9 cellular contexts compared by ENCODE assay signal in the genomic region with DNA sequence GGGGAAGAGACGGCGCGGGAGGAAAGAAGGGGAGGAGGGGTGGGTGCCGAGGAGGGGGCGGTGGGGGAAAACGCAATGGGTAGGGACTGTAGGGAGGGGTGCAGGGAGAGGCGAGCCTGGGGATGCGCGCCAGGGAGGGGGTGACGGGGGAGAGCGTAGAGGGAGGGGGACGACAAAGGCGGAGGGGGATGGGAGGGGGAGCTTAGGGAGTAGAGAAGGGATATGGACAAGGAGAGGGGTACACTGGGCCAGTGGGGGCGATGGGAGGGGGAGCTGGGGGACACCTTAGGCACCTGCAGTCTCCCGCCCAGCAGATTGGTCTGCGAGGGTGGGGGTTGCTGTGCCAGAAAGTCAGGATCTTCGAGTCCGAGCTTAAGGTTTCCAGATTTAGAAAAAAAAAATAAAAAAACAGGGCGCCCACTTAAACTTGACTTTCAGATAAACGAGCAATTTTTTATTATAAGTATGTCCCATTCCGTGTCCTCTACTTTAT. TPM values are rescaled to one million over a fixed set of nuclear protein-coding genes. Genes with fewer than 3 reads are reported as not detected.
A peak's percentile ranks its signal among the peaks of the same experiment; 100 is the strongest.
DNase-seq lines count a peak whose midpoint lies in the region; ATAC-seq, FAIRE-seq and TF ChIP-seq lines count a peak whose summit lies in the region.
"Had no signal": no experiment of that assay in that cellular context is flagged by ENCODE, and none has a peak within 500 bp of the region (broad histone marks: within the 10 kb centered on the region; RNA-seq: fewer than 3 reads in every experiment).

No MANE protein-coding gene starts in this region.

- WGBS in spleen, 5 donors: 0 to 2% (median 1%) methylated on average over 16 to 21 of the region's 21 CpGs

- CTCF ChIA-PET in OCI-LY7 (lab: Charles Lee; ENCODE audit: unreplicated experiment) (interaction anchor here (0.6 to 1.2 kb wide), 3 partner anchors 31 to 193 kb away, joined by 3 to 4 read pairs (median 3); no protein-coding TSS in a partner anchor), GM10248 (lab: Yijun Ruan, JAX) (interaction anchor here (4.6 kb wide), 1 partner anchor 11 kb away, joined by 39 read pairs; no protein-coding TSS in a partner anchor)

- no peaks in the 10 kb centered on the region for H3K9me2 ChIP-seq in OCI-LY7 (ENCODE audit: insufficient read depth, low read length)

- no peak for TF ChIP-seq CTCF in OCI-LY7 (conservative IDR thresholded peaks at IDR 0.05; ENCODE audit: low read length)
- TF ChIP-seq CTCF in fibroblast of lung (conservative IDR thresholded peaks at IDR 0.05 in 1 of 2, IDR thresholded peaks at IDR 0.05 in 1 of 2; ENCODE audit: low read depth in 1 of 2, low read length in 2 of 2): no peak
- TF ChIP-seq CTCF in spleen (IDR thresholded peaks at IDR 0.05 in 8 of 11, conservative IDR thresholded peaks at IDR 0.05 in 3 of 11): no peak
- no peak for TF ChIP-seq CTCF in GM10248 (IDR thresholded peaks at IDR 0.05; ENCODE audit: control extremely low read depth, extremely low read depth, low read depth, missing control alignments)

- H3K4me2 ChIP-seq in OCI-LY7 (ENCODE audit: low read length): peak overlapping the region; percentile 69
- H3K4me2 ChIP-seq in fibroblast of lung (ENCODE audit: extremely low read depth, insufficient read depth, low read length): peak overlapping the region; percentile 64

- no peak for FAIRE-seq in GM19239 (lab: Jason Lieb, UNC)

- POLR2A ChIA-PET in OCI-LY7 (lab: Charles Lee) (interaction anchor here (0.5 to 1.6 kb wide), 3 partner anchors 10 to 102 kb away, joined by 3 read pairs; no protein-coding TSS in a partner anchor), GM10248 (lab: Yijun Ruan, JAX) (interaction anchor here (1.0 kb wide), 1 partner anchor 9 kb away, joined by 3 read pairs; no protein-coding TSS in a partner anchor)

- no peaks in the 10 kb centered on the region for H3K79me2 ChIP-seq in OCI-LY7 (ENCODE audit: insufficient read depth, low read depth, low read length)
- H3K79me2 ChIP-seq in fibroblast of lung (ENCODE audit: control insufficient read depth, insufficient read depth, low read length): no peaks in the 10 kb centered on the region

- peaks cover 15% of the 10 kb centered on the region for H3K36me3 ChIP-seq in OCI-LY7 (ENCODE audit: insufficient read depth, low read length)
- H3K36me3 ChIP-seq in fibroblast of lung (ENCODE audit: control insufficient read depth, insufficient read depth, low read length): peaks cover 2% of the 10 kb centered on the region
- peaks cover 0 to 14% (median 2%) of the 10 kb centered on the region in 6 donors for H3K36me3 ChIP-seq in spleen

- TF ChIP-seq POLR2A in spleen (IDR thresholded peaks at IDR 0.05): no peak

- DNase-seq in NCI-H510A treated with DMSO at 0.1 percent for 48 hours (lab: John Stamatoyannopoulos, UW) (peak; percentile 63), NCI-H510A (lab: John Stamatoyannopoulos, UW) (no peak), OCI-LY7 (ENCODE audit: low spot score) (no peak), fibroblast of lung (ENCODE audit: low read depth in 2 of 2) (no peak), spleen (no peak), GM19239 (ENCODE audit: insufficient read length, low spot score) (no peak), GM10248 (ENCODE audit: extremely low spot score) (no peak)

- H3K9ac ChIP-seq in fibroblast of lung (ENCODE audit: insufficient read depth, low read length): no peak overlapping the region

- no peak for ATAC-seq in HG03442 (IDR thresholded peaks at IDR 0.05; ENCODE audit: unreplicated experiment)

- H3K27ac ChIP-seq in OCI-LY7 (ENCODE audit: low read depth, low read length, poor library complexity, severe bottlenecking): peak overlapping the region; percentile 25
- no peak overlapping the region for H3K27ac ChIP-seq in fibroblast of lung (ENCODE audit: insufficient read depth, low read length)
- H3K27ac ChIP-seq in spleen: peak overlapping the region in 4 of 8 donors; percentile 59 to 84 (median 81)

- peak overlapping the region; percentile 46; the same call in 1 of the 2 replicates for H2AFZ ChIP-seq in OCI-LY7 (ENCODE audit: low read length)
- H2AFZ ChIP-seq in fibroblast of lung (ENCODE audit: low read length): no peak overlapping the region

- intact Hi-C loops in OCI-LY7 (cut with micrococcal nuclease; ENCODE audit: unreplicated experiment) (loop anchor here (10.0 kb wide), 1 partner anchor 146 kb away; a partner anchor contains a TSS), spleen (cut with DNase I; ENCODE audit: low total_unique reads) (loop anchor here (10.0 kb wide), 1 partner anchor 106 kb away; no protein-coding TSS in a partner anchor)

- no TSS peak for BruUV-seq in OCI-LY7 (replicated peaks; lab: Mats Ljungman, UMichigan)

- H3K4me1 ChIP-seq in OCI-LY7 (ENCODE audit: insufficient read depth, low read length, poor library complexity, severe bottlenecking) (peaks cover 42% of the 10 kb centered on the region), fibroblast of lung (ENCODE audit: control insufficient read depth, extremely low read depth, insufficient read depth, low read length) (peaks cover 7% of the 10 kb centered on the region), spleen (peaks cover 41 to 76% (median 66%) of the 10 kb centered on the region in 6 donors)

- H3K9me3 ChIP-seq in OCI-LY7 (ENCODE audit: low read length) (no peaks in the 10 kb centered on the region), fibroblast of lung (ENCODE audit: control insufficient read depth, insufficient read depth, low read depth, low read length) (no peaks in the 10 kb centered on the region), spleen (no peaks in the 10 kb centered on the region)

- H3K27me3 ChIP-seq in fibroblast of lung (ENCODE audit: control insufficient read depth, insufficient read depth, low read length): peaks cover 41% of the 10 kb centered on the region
- peaks cover 25 to 55% (median 51%) of the 10 kb centered on the region in 7 donors for H3K27me3 ChIP-seq in spleen (replicated peaks in 1 of 7)

- H4K20me1 ChIP-seq in OCI-LY7 (ENCODE audit: insufficient read depth, low read length) (no peaks in the 10 kb centered on the region), fibroblast of lung (ENCODE audit: control insufficient read depth, extremely low read depth, insufficient read depth, low read length) (no peaks in the 10 kb centered on the region)

- peak overlapping the region; percentile 65 for H3K4me3 ChIP-seq in OCI-LY7 (ENCODE audit: low read depth, low read length, poor library complexity, severe bottlenecking)
- peak overlapping the region in 2 of 4 experiments; percentile 0 to 49 for H3K4me3 ChIP-seq in fibroblast of lung (replicated peaks in 1 of 4; ENCODE audit: control extremely low read depth in 1 of 4, insufficient read depth in 1 of 4, low read depth in 3 of 4, low read length in 4 of 4)
- H3K4me3 ChIP-seq in spleen: peak overlapping the region; percentile 56 to 93 (median 84)

RNA-seq across cellular contexts. Expression of a gene that starts 15.7 kb away (rescaled TPM):
- total RNA-seq in OCI-LY7 (2014; rRNA removed; shearing (Covaris generic)): 57.5 and 68.2 TPM in 2 replicates
- total RNA-seq in OCI-LY7 (2022): 86.8 and 106 TPM in 2 replicates
- total RNA-seq in fibroblast of lung: 31.1 and 37.2 TPM in 2 replicates
- 44.3 and 54.0 TPM in 2 replicates for polyA plus RNA-seq in fibroblast of lung
- 90.0 and 127 TPM in 2 replicates for polyA plus RNA-seq in fibroblast of lung (2012)
- 3.0 and 11.0 TPM in 2 replicates for polyA minus RNA-seq in fibroblast of lung (ENCODE audit: low replicate concordance)
- 10 to 100 TPM; 29.5 to 48.6 (median 41.2) TPM for total RNA-seq in spleen
- polyA plus RNA-seq in spleen: 10 to 100 TPM; 62.4 to 89.9 (median 86.1) TPM

RNA-seq across cellular contexts. Expression of a gene that starts 18.4 kb away (rescaled TPM):
- 0.51 and 1.1 TPM in 2 replicates for total RNA-seq in OCI-LY7 (2014; rRNA removed; shearing (Covaris generic))
- total RNA-seq in OCI-LY7 (2022) (0.57 and 0.61 TPM in 2 replicates), fibroblast of lung (under 0.01 TPM in 2 replicates), spleen (not detected)
- polyA plus RNA-seq in fibroblast of lung (not detected in 2 replicates), spleen (under 1 TPM; 0.03 to 0.10 (median 0.04) TPM)
- not detected in 2 replicates for polyA plus RNA-seq in fibroblast of lung (2012)
- not detected in 2 replicates for polyA minus RNA-seq in fibroblast of lung (ENCODE audit: low replicate concordance)
- total RNA-seq: RPMI7951 had no signal

RNA-seq across cellular contexts. Expression of a gene that starts 59.5 kb away (rescaled TPM):
- 27.3 and 30.7 TPM in 2 replicates for total RNA-seq in OCI-LY7 (2014; rRNA removed; shearing (Covaris generic))
- 30.6 and 30.7 TPM in 2 replicates for total RNA-seq in OCI-LY7 (2022)
- 3.9 and 9.1 TPM in 2 replicates for total RNA-seq in fibroblast of lung
- polyA plus RNA-seq in fibroblast of lung: 2.1 and 3.0 TPM in 2 replicates
- polyA plus RNA-seq in fibroblast of lung (2012): 2.3 and 3.5 TPM in 2 replicates
- 0.96 and 4.6 TPM in 2 replicates for polyA minus RNA-seq in fibroblast of lung (ENCODE audit: low replicate concordance)
- 10 to 100 TPM; 46.0 to 64.6 (median 50.5) TPM for total RNA-seq in spleen
- polyA plus RNA-seq in spleen: 10 to 100 TPM; 61.5 to 70.4 (median 64.8) TPM
